Comparison of ENCODE assay signal across 8 cellular contexts in the genomic region with DNA sequence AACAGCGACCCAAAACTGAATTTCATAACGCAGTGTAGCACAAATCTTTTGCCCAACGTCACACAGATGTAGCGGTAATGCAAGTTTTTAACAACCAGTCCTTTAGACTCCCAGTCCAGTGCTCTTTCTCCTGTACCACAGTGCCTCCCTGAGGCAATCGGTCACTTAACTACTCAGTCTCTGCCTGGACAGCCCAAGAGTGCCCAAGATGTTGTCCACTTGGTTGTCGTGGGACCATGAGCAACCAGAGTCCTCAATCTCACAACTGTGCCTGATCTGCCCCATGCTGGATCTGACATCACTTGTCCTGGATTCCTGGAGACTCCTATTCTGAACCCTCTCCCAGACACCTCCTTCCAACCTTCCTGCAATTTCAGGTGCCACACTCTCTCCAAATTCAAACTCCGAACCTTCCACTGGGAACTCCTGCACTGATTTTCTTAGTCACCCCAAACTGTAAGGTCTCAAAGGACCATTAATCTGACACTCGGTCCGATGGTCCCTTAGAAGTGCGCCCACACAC. TPM values are rescaled to one million over a fixed set of nuclear protein-coding genes. Genes with fewer than 3 reads are reported as not detected.
DNase-seq lines count a peak whose midpoint lies in the region; ATAC-seq and TF ChIP-seq lines count a peak whose summit lies in the region.

No MANE protein-coding gene starts in this region.

- peak; percentile 32 for DNase-seq in ACHN
- no peak for DNase-seq in activated T-helper 1 cell treated with anti-CD3 and anti-CD28 coated beads, Interleukin-12 subunit alpha, Interleukin-12 subunit beta, Interleukin-2, Interleukin-4 antibody, amounts not matched to agents 30 ng/mL and 10 ng/mL and 1 ng/mL, durations not matched to agents 14 hours and 24 hours and 36 hours (ENCODE audit: low spot score)
- no peak for DNase-seq in heart right ventricle
- no peak for DNase-seq in NCI-H2081 (lab: John Stamatoyannopoulos, UW)
- DNase-seq in CD1c-positive myeloid dendritic cell (ENCODE audit: extremely low spot score) = no peak

- peaks cover 0 to 9% (median 0%) of the 10 kb centered on the region in 9 donors for H3K36me3 ChIP-seq in heart right ventricle
- no peaks in the 10 kb centered on the region for H3K36me3 ChIP-seq in rectal smooth muscle tissue (ENCODE audit: control insufficient read depth, insufficient read depth, low read length)

- 3% methylated on average over 10 of the region's 10 CpGs for WGBS in heart right ventricle, 2 donors

- peaks cover 39% of the 10 kb centered on the region for H3K4me1 Mint-ChIP-seq in activated T-helper 1 cell treated with anti-CD3 and anti-CD28 coated beads, Interleukin-12 subunit alpha, Interleukin-12 subunit beta, Interleukin-2, Interleukin-4 antibody, amounts not matched to agents 30 ng/mL and 10 ng/mL and 1 ng/mL, durations not matched to agents 14 hours and 24 hours and 36 hours (ENCODE audit: low read depth)

- H3K27me3 ChIP-seq in heart right ventricle (no peaks in the 10 kb centered on the region), rectal smooth muscle tissue (ENCODE audit: control insufficient read depth, insufficient read depth, low read length) (no peaks in the 10 kb centered on the region)

- intact Hi-C loops in activated T-helper 1 cell treated with anti-CD3 and anti-CD28 coated beads, Interleukin-12 subunit alpha, Interleukin-12 subunit beta, Interleukin-2, Interleukin-4 antibody, amounts not matched to agents 30 ng/mL and 10 ng/mL and 1 ng/mL, durations not matched to agents 14 hours and 24 hours and 36 hours (cut with micrococcal nuclease) = loop anchor here (1.0 to 5.0 kb wide), 5 partner anchors 278 to 1801 kb away; partner anchors contain the start of genes HTATSF1, MAP7D3 and SMIM10L2A
- intact Hi-C loops in heart right ventricle (cut with DNase I) = loop anchor here in 1 of 10 donors (2.0 kb wide), 1 partner anchor 524 kb away; the partner anchor contains the start of gene HTATSF1

- H3K9me3 ChIP-seq in heart right ventricle = no peaks in the 10 kb centered on the region

- H3K27ac ChIP-seq in heart right ventricle (peak overlapping the region; percentile 80 to 96 (median 92)), rectal smooth muscle tissue (ENCODE audit: low read depth, low read length) (peak overlapping the region; percentile 95)

- peak in 1 of 9 donors; percentile 11 for TF ChIP-seq CTCF in heart right ventricle (IDR thresholded peaks at IDR 0.05)

- no peaks in the 10 kb centered on the region for H3K36me3 Mint-ChIP-seq in activated T-helper 1 cell treated with anti-CD3 and anti-CD28 coated beads, Interleukin-12 subunit alpha, Interleukin-12 subunit beta, Interleukin-2, Interleukin-4 antibody, amounts not matched to agents 30 ng/mL and 10 ng/mL and 1 ng/mL, durations not matched to agents 14 hours and 24 hours and 36 hours (ENCODE audit: low read depth)

- peaks cover 2% of the 10 kb centered on the region for H3K27me3 Mint-ChIP-seq in activated T-helper 1 cell treated with anti-CD3 and anti-CD28 coated beads, Interleukin-12 subunit alpha, Interleukin-12 subunit beta, Interleukin-2, Interleukin-4 antibody, amounts not matched to agents 30 ng/mL and 10 ng/mL and 1 ng/mL, durations not matched to agents 14 hours and 24 hours and 36 hours (ENCODE audit: insufficient read depth)

- ATAC-seq in GM18511 (IDR thresholded peaks at IDR 0.05; ENCODE audit: unreplicated experiment) (peak; percentile 56), HG03520 (IDR thresholded peaks at IDR 0.05; ENCODE audit: unreplicated experiment) (peak; percentile 9), heart right ventricle (peak in 6 of 8 donors; percentile 20 to 65 (median 56))

- H3K4me3 ChIP-seq in heart right ventricle (peak overlapping the region; percentile 64 to 90 (median 80)), rectal smooth muscle tissue (ENCODE audit: low read length) (peak overlapping the region; percentile 60)

- H3K4me3 Mint-ChIP-seq in activated T-helper 1 cell treated with anti-CD3 and anti-CD28 coated beads, Interleukin-12 subunit alpha, Interleukin-12 subunit beta, Interleukin-2, Interleukin-4 antibody, amounts not matched to agents 30 ng/mL and 10 ng/mL and 1 ng/mL, durations not matched to agents 14 hours and 24 hours and 36 hours = peak overlapping the region; percentile 90

- peak overlapping the region; percentile 81 for H3K9ac ChIP-seq in rectal smooth muscle tissue (ENCODE audit: low read length)

- H3K9me3 Mint-ChIP-seq in activated T-helper 1 cell treated with anti-CD3 and anti-CD28 coated beads, Interleukin-12 subunit alpha, Interleukin-12 subunit beta, Interleukin-2, Interleukin-4 antibody, amounts not matched to agents 30 ng/mL and 10 ng/mL and 1 ng/mL, durations not matched to agents 14 hours and 24 hours and 36 hours = no peaks in the 10 kb centered on the region

- in situ Hi-C loops in ACHN (cut with HindIII; ENCODE audit: low pct_ligation_motif_present, low pct_unique_long_range_greater_than_20kb, low sequenced_read_pairs) = no loop called here

- H3K4me1 ChIP-seq in heart right ventricle = peaks cover 0 to 24% (median 16%) of the 10 kb centered on the region in 9 donors
- H3K4me1 ChIP-seq in rectal smooth muscle tissue (ENCODE audit: control insufficient read depth, insufficient read depth, low read length) = no peaks in the 10 kb centered on the region

- H3K27ac Mint-ChIP-seq in activated T-helper 1 cell treated with anti-CD3 and anti-CD28 coated beads, Interleukin-12 subunit alpha, Interleukin-12 subunit beta, Interleukin-2, Interleukin-4 antibody, amounts not matched to agents 30 ng/mL and 10 ng/mL and 1 ng/mL, durations not matched to agents 14 hours and 24 hours and 36 hours = peak overlapping the region; percentile 91

RNA-seq across cellular contexts. Expression of gene MMGT1, which starts 0.7 kb away (rescaled TPM):
- 25.2 and 26.4 TPM in 2 replicates for total RNA-seq in activated T-helper 1 cell treated with anti-CD3 and anti-CD28 coated beads, Interleukin-12 subunit alpha, Interleukin-12 subunit beta, Interleukin-2, Interleukin-4 antibody, amounts not matched to agents 30 ng/mL and 10 ng/mL and 1 ng/mL, durations not matched to agents 14 hours and 24 hours and 36 hours
- 10 to 100 TPM; 22.4 to 29.5 (median 26.4) TPM for total RNA-seq in heart right ventricle
- polyA plus RNA-seq in heart right ventricle = 10 to 100 TPM in 1 of 2 donors, 1 to 10 TPM in 1; 1.5 to 12.7 TPM

RNA-seq across cellular contexts. Expression of gene SLC9A6, which starts 12.1 kb away (rescaled TPM):
- total RNA-seq in activated T-helper 1 cell treated with anti-CD3 and anti-CD28 coated beads, Interleukin-12 subunit alpha, Interleukin-12 subunit beta, Interleukin-2, Interleukin-4 antibody, amounts not matched to agents 30 ng/mL and 10 ng/mL and 1 ng/mL, durations not matched to agents 14 hours and 24 hours and 36 hours = 12.7 and 13.4 TPM in 2 replicates
- total RNA-seq in heart right ventricle = 10 to 100 TPM; 12.9 to 18.5 (median 15.0) TPM
- polyA plus RNA-seq in heart right ventricle = 10 to 100 TPM; 11.7 to 12.2 TPM
